ENCODE assay signal across 17 cellular contexts in genomic region chr3:193812078-193812725, GRCh38.
"Had no signal": no experiment of that assay in that cellular context is flagged by ENCODE, and none has a peak within 500 bp of the region (broad histone marks: within the 10 kb centered on the region; RNA-seq: fewer than 3 reads in every experiment).

No MANE protein-coding gene starts in this region.

- H3K4me3 ChIP-seq: hepatocyte, left lung, tibial nerve had no signal

- H3K9me3 ChIP-seq: left lung, tibial nerve had no signal

- H3K9me3 Mint-ChIP-seq: activated CD8-positive, alpha-beta T cell treated with anti-CD3 and anti-CD28 coated beads for 36 hours; activated naive CD4-positive, alpha-beta T cell treated with anti-CD3 and anti-CD28 coated beads, Interleukin-2, amount 50 U/mL, for 24 hours; dendritic cell treated with granulocyte-macrophage colony-stimulating factor and Interleukin-4, amounts not matched to agents 40 ng/mL and 50 ng/mL, for 4 days; effector memory CD8-positive, alpha-beta T cell; natural killer cell; stimulated activated naive B cell treated with anti-CD40 and anti-IgM and Interleukin-4, amounts not matched to agents 10 μg/mL and 1 μg/mL and 100 μg/mL, for 72 hours; T-cell had no signal

- H3K4me1 Mint-ChIP-seq: activated CD4-positive, alpha-beta T cell treated with anti-CD3 and anti-CD28 coated beads for 36 hours; activated naive CD4-positive, alpha-beta T cell treated with anti-CD3 and anti-CD28 coated beads, Interleukin-2, amount 50 U/mL, for 24 hours; natural killer cell; T-cell had no signal

- ATAC-seq: activated CD4-positive, alpha-beta T cell treated with anti-CD3 and anti-CD28 coated beads for 36 hours; activated CD8-positive, alpha-beta T cell treated with anti-CD3 and anti-CD28 coated beads for 36 hours; effector memory CD8-positive, alpha-beta T cell; left lung; natural killer cell; right cardiac atrium; stimulated activated naive B cell treated with anti-CD40 and anti-IgM and Interleukin-4, amounts not matched to agents 10 μg/mL and 1 μg/mL and 100 μg/mL, for 72 hours; T-cell had no signal

- DNase-seq: activated CD4-positive, alpha-beta T cell treated with anti-CD3 and anti-CD28 coated beads for 36 hours; activated CD8-positive, alpha-beta T cell treated with anti-CD3 and anti-CD28 coated beads for 36 hours; activated T-cell treated with anti-CD3 and anti-CD28 coated beads for 4 hours; central memory CD4-positive, alpha-beta T cell; effector memory CD8-positive, alpha-beta T cell; islet precursor cell; left lung; natural killer cell; nucleus accumbens; stimulated activated naive B cell treated with anti-CD40 and anti-IgM and Interleukin-4, amounts not matched to agents 10 μg/mL and 1 μg/mL and 100 μg/mL, for 72 hours; T-cell; T1000 had no signal

- H3K27me3 ChIP-seq: hepatocyte, left lung, tibial nerve had no signal

- H3K36me3 Mint-ChIP-seq: activated naive CD4-positive, alpha-beta T cell treated with anti-CD3 and anti-CD28 coated beads, Interleukin-2, amount 50 U/mL, for 24 hours; natural killer cell; stimulated activated naive B cell treated with anti-CD40 and anti-IgM and Interleukin-4, amounts not matched to agents 10 μg/mL and 1 μg/mL and 100 μg/mL, for 72 hours; T-cell had no signal

- H3K4me2 ChIP-seq: hepatocyte had no signal

- H2AFZ ChIP-seq: hepatocyte had no signal

- H3K79me2 ChIP-seq: hepatocyte had no signal

- H3K36me3 ChIP-seq: left lung, tibial nerve had no signal

- H3K27me3 Mint-ChIP-seq: activated CD4-positive, alpha-beta T cell treated with anti-CD3 and anti-CD28 coated beads for 36 hours; activated CD8-positive, alpha-beta T cell treated with anti-CD3 and anti-CD28 coated beads for 36 hours; activated naive CD4-positive, alpha-beta T cell treated with anti-CD3 and anti-CD28 coated beads, Interleukin-2, amount 50 U/mL, for 24 hours had no signal

- H3K4me1 ChIP-seq: left lung had no signal

- H3K4me3 Mint-ChIP-seq: activated CD4-positive, alpha-beta T cell treated with anti-CD3 and anti-CD28 coated beads for 36 hours; activated CD8-positive, alpha-beta T cell treated with anti-CD3 and anti-CD28 coated beads for 36 hours; activated naive CD4-positive, alpha-beta T cell treated with anti-CD3 and anti-CD28 coated beads, Interleukin-2, amount 50 U/mL, for 24 hours; dendritic cell treated with granulocyte-macrophage colony-stimulating factor and Interleukin-4, amounts not matched to agents 40 ng/mL and 50 ng/mL, for 4 days; effector memory CD8-positive, alpha-beta T cell; natural killer cell; stimulated activated naive B cell treated with anti-CD40 and anti-IgM and Interleukin-4, amounts not matched to agents 10 μg/mL and 1 μg/mL and 100 μg/mL, for 72 hours; T-cell had no signal

- H3K27ac Mint-ChIP-seq: activated CD4-positive, alpha-beta T cell treated with anti-CD3 and anti-CD28 coated beads for 36 hours; activated CD8-positive, alpha-beta T cell treated with anti-CD3 and anti-CD28 coated beads for 36 hours; activated naive CD4-positive, alpha-beta T cell treated with anti-CD3 and anti-CD28 coated beads, Interleukin-2, amount 50 U/mL, for 24 hours; dendritic cell treated with granulocyte-macrophage colony-stimulating factor and Interleukin-4, amounts not matched to agents 40 ng/mL and 50 ng/mL, for 4 days; effector memory CD8-positive, alpha-beta T cell; natural killer cell; stimulated activated naive B cell treated with anti-CD40 and anti-IgM and Interleukin-4, amounts not matched to agents 10 μg/mL and 1 μg/mL and 100 μg/mL, for 72 hours; T-cell had no signal

- H3K27ac ChIP-seq: left lung, tibial nerve had no signal
